In genomic region chr11:116170526-116171120, GRCh38 we compare ENCODE assay signal across 14 cellular contexts.
DNase-seq lines count a peak whose midpoint lies in the region; ATAC-seq and TF ChIP-seq lines count a peak whose summit lies in the region.
"Had no signal": no experiment of that assay in that cellular context is flagged by ENCODE, and none has a peak within 500 bp of the region (broad histone marks: within the 10 kb centered on the region; RNA-seq: fewer than 3 reads in every experiment).

No MANE protein-coding gene starts in this region.

- H3K9me3 ChIP-seq in lower lobe of right lung (no peaks in the 10 kb centered on the region), gastroesophageal sphincter (no peaks in the 10 kb centered on the region)
- H3K9me3 ChIP-seq: A549 had no signal

- TF ChIP-seq POLR2A in gastroesophageal sphincter (IDR thresholded peaks at IDR 0.05), result no peak

- H3K36me3 ChIP-seq in H7 (replicated peaks; ENCODE audit: control insufficient read depth, insufficient read depth, low read length), result no peaks in the 10 kb centered on the region
- H3K36me3 ChIP-seq in lower lobe of right lung, result no peaks in the 10 kb centered on the region
- no peaks in the 10 kb centered on the region for H3K36me3 ChIP-seq in gastroesophageal sphincter

- TF ChIP-seq EP300 in gastroesophageal sphincter (IDR thresholded peaks at IDR 0.05), result no peak

- 24 to 40% methylated on average over 3 to 5 of the region's 8 CpGs for WGBS in gastroesophageal sphincter (ENCODE audit: low coverage in 1 of 2), 2 donors

- H3K4me1 ChIP-seq in lower lobe of right lung (no peaks in the 10 kb centered on the region), gastroesophageal sphincter (no peaks in the 10 kb centered on the region)
- H3K4me1 ChIP-seq: A549 had no signal

- intact Hi-C loops in lower lobe of right lung (cut with DNase I), result no loop called here

- H3K27me3 ChIP-seq in H7 (ENCODE audit: control insufficient read depth, insufficient read depth, low read length) (no peaks in the 10 kb centered on the region), lower lobe of right lung (ENCODE audit: low read depth) (no peaks in the 10 kb centered on the region), gastroesophageal sphincter (peaks cover 12% of the 10 kb centered on the region)

- peak; percentile 49 to 66 for ATAC-seq in lower lobe of right lung
- ATAC-seq in gastroesophageal sphincter, result no peak
- no peak for ATAC-seq in HG03354 (IDR thresholded peaks at IDR 0.05; ENCODE audit: poor library complexity, severe bottlenecking, unreplicated experiment)
- ATAC-seq: effector memory CD8-positive, alpha-beta T cell had no signal

- H3K27ac ChIP-seq in lower lobe of right lung (no peak overlapping the region), gastroesophageal sphincter (no peak overlapping the region)
- H3K27ac ChIP-seq: A549 had no signal

- H3K4me3 ChIP-seq in H7 (ENCODE audit: insufficient read depth, low read depth, low read length), result no peak overlapping the region
- no peak overlapping the region for H3K4me3 ChIP-seq in lower lobe of right lung
- no peak overlapping the region for H3K4me3 ChIP-seq in gastroesophageal sphincter
- H3K4me3 ChIP-seq: A549 had no signal

- peak; percentile 41 for TF ChIP-seq CTCF in lower lobe of right lung (IDR thresholded peaks at IDR 0.05)
- peak in 1 of 4 experiments; percentile 7 for TF ChIP-seq CTCF in gastroesophageal sphincter (IDR thresholded peaks at IDR 0.05)

- DNase-seq in NCI-H2081 (lab: John Stamatoyannopoulos, UW) (peak; percentile 12 to 62), NCI-H2081 treated with DMSO at 0.1 percent for 48 hours (lab: John Stamatoyannopoulos, UW) (no peak), H7 (peak; percentile 67), SW480 (ENCODE audit: low spot score) (peak; percentile 23), lower lobe of right lung (no peak), DMS153 (lab: John Stamatoyannopoulos, UW) (no peak)
- DNase-seq: activated CD4-positive, alpha-beta memory T cell treated with anti-CD3 and anti-CD28 coated beads, Interleukin-2, amount 10 ng/mL, durations not matched to agents 7 days and 5 days; activated naive CD8-positive, alpha-beta T cell treated with anti-CD3 and anti-CD28 coated beads, Interleukin-2, amount 10 ng/mL, durations not matched to agents 7 days and 5 days; effector memory CD8-positive, alpha-beta T cell; HFFc6; NCI-H1694 treated with DMSO at 0.1 percent for 48 hours had no signal

Comparison
In these comparisons a context has a peak if more than half of its experiments do, and no peak if none do; other contexts are left out.
1. DNase-seq: peak in NCI-H2081 (2 of 2), H7 (single experiment) and SW480 (single experiment); none in NCI-H2081 treated with DMSO at 0.1 percent for 48 hours (single experiment), lower lobe of right lung (single experiment) and DMS153 (single experiment).
2. ATAC-seq: peak in lower lobe of right lung (2 of 2); none in gastroesophageal sphincter (single experiment) and HG03354 (single experiment).